Comparison of ENCODE assay signal across 28 cellular contexts in genomic region chr7:31918706-31919393, GRCh38.
"Had no signal": no experiment of that assay in that cellular context is flagged by ENCODE, and none has a peak within 500 bp of the region (broad histone marks: within the 10 kb centered on the region; RNA-seq: fewer than 3 reads in every experiment).

No MANE protein-coding gene starts in this region.

- H3K4me3 ChIP-seq: esophagus muscularis mucosa, gastrocnemius medialis had no signal

- ATAC-seq: activated CD4-positive, CD25-positive, alpha-beta regulatory T cell treated with anti-CD3 and anti-CD28 coated beads, Interleukin-2, amount 50 U/mL, for 24 hours; activated CD8-positive, alpha-beta T cell treated with anti-CD3 and anti-CD28 coated beads for 36 hours; activated T-cell treated with anti-CD3 and anti-CD28 coated beads, Interleukin-2, amount 50 U/mL, for 4 hours; activated T-helper 17 cell treated with anti-CD3 and anti-CD28 coated beads, Interleukin-2, amount 50 U/mL, for 72 hours; effector memory CD8-positive, alpha-beta T cell; foreskin keratinocyte; gastrocnemius medialis; T-cell had no signal

- DNase-seq: activated B cell treated with CpG ODN at 0.5 μM for 24 hours; activated CD4-positive, alpha-beta T cell treated with anti-CD3 and anti-CD28 coated beads, Interleukin-2, amount 10 ng/mL, durations not matched to agents 24 days and 14 days; activated CD4-positive, alpha-beta T cell treated with anti-CD3 and anti-CD28 coated beads, Interleukin-2, amount 50 U/mL, for 4 hours; activated CD8-positive, alpha-beta memory T cell treated with anti-CD3 and anti-CD28 coated beads for 24 hours; activated CD8-positive, alpha-beta T cell treated with anti-CD3 and anti-CD28 coated beads for 36 hours; activated effector memory CD4-positive, alpha-beta T cell treated with Interleukin-2 at 50 U/mL for 16 hours; activated gamma-delta T cell treated with Interleukin-2 at 50 U/mL for 16 hours; activated naive CD4-positive, alpha-beta T cell treated with anti-CD3 and anti-CD28 coated beads, Interleukin-2, amount 50 U/mL, for 16 hours; activated naive CD4-positive, alpha-beta T cell treated with Interleukin-2 at 50 U/mL for 16 hours; activated T-cell treated with anti-CD3 and anti-CD28 coated beads, Interleukin-2, amount 50 U/mL, for 4 hours; amniotic stem cell; anterior cingulate cortex; brain microvascular endothelial cell; caudate nucleus; cortex of kidney; dermis blood vessel endothelial cell; effector CD4-positive, alpha-beta T cell; effector memory CD8-positive, alpha-beta T cell; erythroblast; foreskin keratinocyte; gastrocnemius medialis; SW 1271; T-cell; T-helper 9 cell; WERI-Rb-1 had no signal

- H3K27me3 ChIP-seq: brain microvascular endothelial cell, esophagus muscularis mucosa, foreskin keratinocyte, gastrocnemius medialis had no signal

- H3K9me3 ChIP-seq: esophagus muscularis mucosa, gastrocnemius medialis had no signal

- H3K4me1 ChIP-seq: foreskin keratinocyte had no signal

- H3K27ac ChIP-seq: brain microvascular endothelial cell, esophagus muscularis mucosa, foreskin keratinocyte, gastrocnemius medialis, WERI-Rb-1 had no signal

- H3K36me3 ChIP-seq: brain microvascular endothelial cell, esophagus muscularis mucosa, gastrocnemius medialis, WERI-Rb-1 had no signal
